ENCODE assay signal across 9 cellular contexts in the genomic region with DNA sequence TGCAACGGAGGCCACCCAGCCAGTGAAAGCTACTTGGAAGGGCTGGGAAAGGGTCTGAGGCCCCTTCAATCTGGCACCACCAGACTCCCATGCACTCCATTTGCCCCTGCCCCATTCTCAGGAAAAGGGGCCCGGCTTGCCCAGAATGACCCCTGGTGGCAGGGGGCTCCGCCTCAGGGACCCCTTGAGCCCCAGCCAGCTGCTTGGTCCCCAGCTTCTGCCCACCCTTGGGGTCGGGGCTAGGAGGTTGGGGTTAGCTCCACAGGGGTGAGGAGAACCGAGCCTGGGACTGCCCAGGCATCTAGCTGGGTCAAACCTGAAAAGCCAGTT. TPM values are rescaled to one million over a fixed set of nuclear protein-coding genes. Genes with fewer than 3 reads are reported as not detected.
DNase-seq lines count a peak whose midpoint lies in the region; TF ChIP-seq lines count a peak whose summit lies in the region.
"Had no signal": no experiment of that assay in that cellular context is flagged by ENCODE, and none has a peak within 500 bp of the region (broad histone marks: within the 10 kb centered on the region; RNA-seq: fewer than 3 reads in every experiment).

No MANE protein-coding gene starts in this region.

- no peak for TF ChIP-seq POLR2A in spleen (IDR thresholded peaks at IDR 0.05)

- intact Hi-C loops in spleen (cut with DNase I; ENCODE audit: low total_unique reads) = no loop called here

- H3K36me3 ChIP-seq in HEK293 (ENCODE audit: control insufficient read depth in 2 of 2, insufficient read depth in 1 of 2, low read length in 2 of 2) (no peaks in the 10 kb centered on the region), kidney epithelial cell (ENCODE audit: control insufficient read depth, insufficient read depth, low read length) (no peaks in the 10 kb centered on the region), spleen (no peaks in the 10 kb centered on the region), Karpas-422 (ENCODE audit: insufficient read depth, low read length) (no peaks in the 10 kb centered on the region)

- WGBS in spleen, 5 donors = 70 to 82% (median 76%) methylated on average over 1 to 5 of the region's 5 CpGs

- no peaks in the 10 kb centered on the region for H3K79me2 ChIP-seq in Karpas-422 (ENCODE audit: low read length)

- peak overlapping the region; percentile 71 to 92 (median 81) for H3K4me3 Mint-ChIP-seq in brain

- TF ChIP-seq CTCF in HEK293 (tag by site-specific recombination; IDR thresholded peaks at IDR 0.05) (no peak), brain (conservative IDR thresholded peaks at IDR 0.05) (no peak), kidney epithelial cell (IDR thresholded peaks at IDR 0.05; ENCODE audit: insufficient read depth, low read length, poor library complexity, severe bottlenecking) (no peak), spleen (IDR thresholded peaks at IDR 0.05 in 8 of 11, conservative IDR thresholded peaks at IDR 0.05 in 3 of 11) (no peak)

- H3K4me1 Mint-ChIP-seq in brain = peaks cover 65% of the 10 kb centered on the region

- DNase-seq in kidney epithelial cell (ENCODE audit: low read depth) (no peak), spleen (no peak), RPMI8226 (no peak), AML-193 (lab: John Stamatoyannopoulos, UW) (no peak), NCI-H82 treated with DMSO at 0.1 percent for 48 hours (lab: John Stamatoyannopoulos, UW; ENCODE audit: unreplicated experiment) (no peak), Karpas-422 (no peak)
- DNase-seq: NCI-H345 had no signal

- H4K20me1 ChIP-seq in Karpas-422 (ENCODE audit: insufficient read depth, low read depth, low read length) = no peaks in the 10 kb centered on the region; the same call in 1 of the 2 replicates

- no peaks in the 10 kb centered on the region for H3K36me3 Mint-ChIP-seq in brain

- H3K9me3 ChIP-seq in HEK293 (ENCODE audit: control insufficient read depth, insufficient read depth, low read depth, low read length) (no peaks in the 10 kb centered on the region), spleen (no peaks in the 10 kb centered on the region), Karpas-422 (ENCODE audit: low read length) (no peaks in the 10 kb centered on the region)

- H3K9me3 Mint-ChIP-seq in brain = peaks cover 0 to 3% (median 0%) of the 10 kb centered on the region in 5 experiments

- peaks cover 51% of the 10 kb centered on the region for H3K27me3 Mint-ChIP-seq in brain

- H3K27me3 ChIP-seq in kidney epithelial cell (ENCODE audit: control insufficient read depth, insufficient read depth, low read length) (no peaks in the 10 kb centered on the region), spleen (replicated peaks in 1 of 7) (peaks cover 0 to 40% (median 10%) of the 10 kb centered on the region in 7 donors), Karpas-422 (ENCODE audit: low read length) (no peaks in the 10 kb centered on the region)

- CTCF ChIA-PET in HEK293 (lab: Yijun Ruan, JAX) = interaction anchor here (0.6 to 4.0 kb wide), 6 partner anchors 20 to 499 kb away, joined by 3 to 55 read pairs (median 4); no protein-coding TSS in a partner anchor

- peak overlapping the region in 3 of 5 experiments; percentile 85 to 91 (median 87) for H3K27ac Mint-ChIP-seq in brain

- no peak overlapping the region for H3K9ac ChIP-seq in Karpas-422 (ENCODE audit: low read length)

- H3K27ac ChIP-seq in HEK293 (ENCODE audit: extremely low read depth, low read depth, low read length) (0 out of 2 replicates have a peak overlapping the region, but pooled peaks have one; percentile 47), spleen (peak overlapping the region in 6 of 8 donors; percentile 36 to 94 (median 77)), Karpas-422 (ENCODE audit: low read length) (no peak overlapping the region)

- no peaks in the 10 kb centered on the region for H3K9me2 ChIP-seq in Karpas-422 (replicated peaks; ENCODE audit: insufficient read depth, low read length)

- peak overlapping the region; percentile 18 for H3K4me3 ChIP-seq in HEK293 (ENCODE audit: low read depth, low read length)
- H3K4me3 ChIP-seq in kidney epithelial cell (ENCODE audit: low read depth, low read length) = peak overlapping the region; percentile 58
- H3K4me3 ChIP-seq in spleen = peak overlapping the region in 6 of 8 donors; percentile 36 to 70 (median 47)
- H3K4me3 ChIP-seq in Karpas-422 (ENCODE audit: low read length) = no peak overlapping the region

- POLR2A ChIA-PET in HEK293 (lab: Yijun Ruan, JAX) = interaction anchor here (1.1 to 3.0 kb wide), 4 partner anchors 11 to 18 kb away, joined by 3 to 17 read pairs (median 5); a partner anchor contains a TSS

- H3K4me1 ChIP-seq in HEK293 (ENCODE audit: control insufficient read depth, insufficient read depth, low read length) (peaks cover 5% of the 10 kb centered on the region; the same call in 1 of the 2 replicates), spleen (peaks cover 3 to 86% (median 40%) of the 10 kb centered on the region in 6 donors), Karpas-422 (ENCODE audit: low read length) (peaks cover 1% of the 10 kb centered on the region)

- H2AFZ ChIP-seq in Karpas-422 (ENCODE audit: low read length) = no peak overlapping the region

- H3K4me2 ChIP-seq in Karpas-422 (ENCODE audit: low read depth, low read length, poor library complexity, severe bottlenecking) = no peak overlapping the region

TF ChIP-seq in HEK293, 187 proteins besides CTCF, POLR2A, EP300 and RAD21:
- no peak for TF ChIP-seq ZNF777 (tag by site-specific recombination; IDR thresholded peaks at IDR 0.05; ENCODE audit: borderline replicate concordance)
- TF ChIP-seq, protein P1, sequence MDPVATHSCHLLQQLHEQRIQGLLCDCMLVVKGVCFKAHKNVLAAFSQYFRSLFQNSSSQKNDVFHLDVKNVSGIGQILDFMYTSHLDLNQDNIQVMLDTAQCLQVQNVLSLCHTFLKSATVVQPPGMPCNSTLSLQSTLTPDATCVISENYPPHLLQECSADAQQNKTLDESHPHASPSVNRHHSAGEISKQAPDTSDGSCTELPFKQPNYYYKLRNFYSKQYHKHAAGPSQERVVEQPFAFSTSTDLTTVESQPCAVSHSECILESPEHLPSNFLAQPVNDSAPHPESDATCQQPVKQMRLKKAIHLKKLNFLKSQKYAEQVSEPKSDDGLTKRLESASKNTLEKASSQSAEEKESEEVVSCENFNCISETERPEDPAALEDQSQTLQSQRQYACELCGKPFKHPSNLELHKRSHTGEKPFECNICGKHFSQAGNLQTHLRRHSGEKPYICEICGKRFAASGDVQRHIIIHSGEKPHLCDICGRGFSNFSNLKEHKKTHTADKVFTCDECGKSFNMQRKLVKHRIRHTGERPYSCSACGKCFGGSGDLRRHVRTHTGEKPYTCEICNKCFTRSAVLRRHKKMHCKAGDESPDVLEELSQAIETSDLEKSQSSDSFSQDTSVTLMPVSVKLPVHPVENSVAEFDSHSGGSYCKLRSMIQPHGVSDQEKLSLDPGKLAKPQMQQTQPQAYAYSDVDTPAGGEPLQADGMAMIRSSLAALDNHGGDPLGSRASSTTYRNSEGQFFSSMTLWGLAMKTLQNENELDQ (tag by site-specific recombination; IDR thresholded peaks at IDR 0.05; ENCODE audit: low read depth) = no peak
- TF ChIP-seq, protein P2, sequence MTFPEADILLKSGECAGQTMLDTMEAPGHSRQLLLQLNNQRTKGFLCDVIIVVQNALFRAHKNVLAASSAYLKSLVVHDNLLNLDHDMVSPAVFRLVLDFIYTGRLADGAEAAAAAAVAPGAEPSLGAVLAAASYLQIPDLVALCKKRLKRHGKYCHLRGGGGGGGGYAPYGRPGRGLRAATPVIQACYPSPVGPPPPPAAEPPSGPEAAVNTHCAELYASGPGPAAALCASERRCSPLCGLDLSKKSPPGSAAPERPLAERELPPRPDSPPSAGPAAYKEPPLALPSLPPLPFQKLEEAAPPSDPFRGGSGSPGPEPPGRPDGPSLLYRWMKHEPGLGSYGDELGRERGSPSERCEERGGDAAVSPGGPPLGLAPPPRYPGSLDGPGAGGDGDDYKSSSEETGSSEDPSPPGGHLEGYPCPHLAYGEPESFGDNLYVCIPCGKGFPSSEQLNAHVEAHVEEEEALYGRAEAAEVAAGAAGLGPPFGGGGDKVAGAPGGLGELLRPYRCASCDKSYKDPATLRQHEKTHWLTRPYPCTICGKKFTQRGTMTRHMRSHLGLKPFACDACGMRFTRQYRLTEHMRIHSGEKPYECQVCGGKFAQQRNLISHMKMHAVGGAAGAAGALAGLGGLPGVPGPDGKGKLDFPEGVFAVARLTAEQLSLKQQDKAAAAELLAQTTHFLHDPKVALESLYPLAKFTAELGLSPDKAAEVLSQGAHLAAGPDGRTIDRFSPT (tag by site-specific recombination; IDR thresholded peaks at IDR 0.05) = no peak
- no peak for TF ChIP-seq ZNF701 (tag by site-specific recombination; IDR thresholded peaks at IDR 0.05)
- TF ChIP-seq ZNF660 (tag by site-specific recombination; IDR thresholded peaks at IDR 0.05) = no peak
- no peak for TF ChIP-seq ZNF621 (tag by site-specific recombination; IDR thresholded peaks at IDR 0.05)
- no peak for TF ChIP-seq ZNF132 (tag by site-specific recombination; IDR thresholded peaks at IDR 0.05; ENCODE audit: borderline replicate concordance)

RNA-seq across cellular contexts. Expression of a gene that starts 1.3 kb away (rescaled TPM):
- polyA plus RNA-seq in brain (ENCODE audit: insufficient read depth, low read depth, low replicate concordance) (4.7 TPM), spleen (10 to 100 TPM in 1 of 3 donors, 1 to 10 TPM in 2; 7.0 to 11.4 (median 9.2) TPM)
- total RNA-seq in kidney epithelial cell (36.0 and 40.2 TPM in 2 replicates), spleen (10 to 100 TPM in 4 of 7 donors, 1 to 10 TPM in 3; 6.5 to 23.0 (median 14.9) TPM)
- total RNA-seq in Karpas-422 (2014; rRNA removed; shearing (Covaris generic); ENCODE audit: low replicate concordance) = 0.43 TPM in 1 of 2 replicates, not detected in the other

RNA-seq across cellular contexts. Expression of a gene that starts 6.8 kb away (rescaled TPM):
- polyA plus RNA-seq in brain (ENCODE audit: insufficient read depth, low read depth, low replicate concordance) (53.3 TPM), spleen (100 to 1,000 TPM; 115 to 122 (median 121) TPM)
- total RNA-seq in kidney epithelial cell (130 and 141 TPM in 2 replicates), spleen (10 to 100 TPM; 34.8 to 82.4 (median 50.0) TPM)
- 182 and 298 TPM in 2 replicates for total RNA-seq in Karpas-422 (2014; rRNA removed; shearing (Covaris generic); ENCODE audit: low replicate concordance)

RNA-seq across cellular contexts. Expression of a gene that starts 17.5 kb away (rescaled TPM):
- polyA plus RNA-seq in brain (ENCODE audit: insufficient read depth, low read depth, low replicate concordance) (95.9 TPM), spleen (10 to 100 TPM; 39.8 to 48.1 (median 46.6) TPM)
- total RNA-seq in kidney epithelial cell (12.7 and 25.4 TPM in 2 replicates), spleen (10 to 100 TPM; 13.6 to 25.1 (median 17.2) TPM)
- 21.8 and 50.3 TPM in 2 replicates for total RNA-seq in Karpas-422 (2014; rRNA removed; shearing (Covaris generic); ENCODE audit: low replicate concordance)

RNA-seq across cellular contexts. Expression of a gene that starts 17.8 kb away (rescaled TPM):
- polyA plus RNA-seq in brain (ENCODE audit: insufficient read depth, low read depth, low replicate concordance) (27.6 TPM), spleen (10 to 100 TPM; 13.1 to 24.1 (median 21.2) TPM)
- total RNA-seq in kidney epithelial cell (5.5 and 7.8 TPM in 2 replicates), spleen (10 to 100 TPM in 4 of 7 donors, 1 to 10 TPM in 3; 5.2 to 17.9 (median 13.2) TPM)
- 11.9 and 25.7 TPM in 2 replicates for total RNA-seq in Karpas-422 (2014; rRNA removed; shearing (Covaris generic); ENCODE audit: low replicate concordance)
